In genomic region chr11:77174559-77174958, GRCh38 we compare ENCODE assay signal across 16 cellular contexts. TPM values are rescaled to one million over a fixed set of nuclear protein-coding genes. Genes with fewer than 3 reads are reported as not detected.
A peak's percentile ranks its signal among the peaks of the same experiment; 100 is the strongest.
DNase-seq lines count a peak whose midpoint lies in the region; ATAC-seq and TF ChIP-seq lines count a peak whose summit lies in the region.
"Had no signal": no experiment of that assay in that cellular context is flagged by ENCODE, and none has a peak within 500 bp of the region (broad histone marks: within the 10 kb centered on the region; RNA-seq: fewer than 3 reads in every experiment).

No MANE protein-coding gene starts in this region.

- peak overlapping the region; percentile 70 for H3K27ac Mint-ChIP-seq in endothelial cell (ENCODE audit: unreplicated experiment)
- H3K27ac Mint-ChIP-seq: activated CD8-positive, alpha-beta memory T cell treated with anti-CD3 and anti-CD28 coated beads, Interleukin-2, amount 10 ng/mL, durations not matched to agents 7 days and 5 days had no signal

- no peak overlapping the region for H3K4me3 ChIP-seq in gastroesophageal sphincter
- H3K4me3 ChIP-seq: cardiac muscle cell, HAP-1 had no signal

- peaks cover 9% of the 10 kb centered on the region for H3K27me3 ChIP-seq in gastroesophageal sphincter
- H3K27me3 ChIP-seq: cardiac muscle cell had no signal

- ATAC-seq in left ventricle myocardium superior (no peak), gastroesophageal sphincter (no peak)
- ATAC-seq: activated CD8-positive, alpha-beta memory T cell treated with anti-CD3 and anti-CD28 coated beads, Interleukin-2, amount 10 ng/mL, durations not matched to agents 7 days and 5 days had no signal

- H3K27ac ChIP-seq in gastroesophageal sphincter = no peak overlapping the region
- H3K27ac ChIP-seq: cardiac muscle cell had no signal

- TF ChIP-seq POLR2A in gastroesophageal sphincter (IDR thresholded peaks at IDR 0.05) = no peak

- intact Hi-C loops in left ventricle myocardium superior (cut with micrococcal nuclease) = no loop called here
- intact Hi-C loops in cardiac septum (cut with DNase I) = no loop called here

- peaks cover 12% of the 10 kb centered on the region for H3K36me3 Mint-ChIP-seq in endothelial cell (ENCODE audit: low read depth, unreplicated experiment)
- H3K36me3 Mint-ChIP-seq: activated CD8-positive, alpha-beta memory T cell treated with anti-CD3 and anti-CD28 coated beads, Interleukin-2, amount 10 ng/mL, durations not matched to agents 7 days and 5 days; CD4-positive, alpha-beta memory T cell; IgD-negative memory B cell had no signal

- DNase-seq in left ventricle myocardium superior = peak; percentile 30
- DNase-seq in cardiac septum (ENCODE audit: low spot score) = no peak
- DNase-seq in NCI-H2196 treated with DMSO at 0.1 percent for 48 hours (lab: John Stamatoyannopoulos, UW; ENCODE audit: unreplicated experiment) = peak; percentile 80
- no peak for DNase-seq in endothelial cell (ENCODE audit: low spot score)
- no peak for DNase-seq in NCI-H2107 treated with DMSO at 0.1 percent for 48 hours (lab: John Stamatoyannopoulos, UW; ENCODE audit: unreplicated experiment)
- DNase-seq in mucosa of gallbladder (ENCODE audit: low spot score) = no peak
- no peak for DNase-seq in NCI-H82 (lab: John Stamatoyannopoulos, UW)
- DNase-seq: activated CD4-positive, CD25-positive, alpha-beta regulatory T cell treated with anti-CD3 and anti-CD28 coated beads, Interleukin-2, amount 50 U/mL, for 72 hours; activated CD8-positive, alpha-beta memory T cell treated with anti-CD3 and anti-CD28 coated beads, Interleukin-2, amount 10 ng/mL, durations not matched to agents 7 days and 5 days; CD4-positive, alpha-beta memory T cell; OCI-M1; stimulated activated CD4-positive, alpha-beta T cell treated with anti-CD3 and anti-CD28 coated beads, Interleukin-2, amount 100 ng/mL, for 24 hours had no signal

- no peak for TF ChIP-seq EP300 in gastroesophageal sphincter (IDR thresholded peaks at IDR 0.05)

- peaks cover 10% of the 10 kb centered on the region for H3K27me3 Mint-ChIP-seq in endothelial cell (ENCODE audit: unreplicated experiment)
- H3K27me3 Mint-ChIP-seq: activated CD8-positive, alpha-beta memory T cell treated with anti-CD3 and anti-CD28 coated beads, Interleukin-2, amount 10 ng/mL, durations not matched to agents 7 days and 5 days; CD4-positive, alpha-beta memory T cell had no signal

- H3K9me3 Mint-ChIP-seq in endothelial cell (ENCODE audit: unreplicated experiment) = no peaks in the 10 kb centered on the region
- H3K9me3 Mint-ChIP-seq: IgD-negative memory B cell had no signal

- no peak for TF ChIP-seq CTCF in endothelial cell (IDR thresholded peaks at IDR 0.05; ENCODE audit: unreplicated experiment)
- no peak for TF ChIP-seq CTCF in gastroesophageal sphincter (IDR thresholded peaks at IDR 0.05)

- H3K4me1 ChIP-seq in gastroesophageal sphincter = no peaks in the 10 kb centered on the region

- H3K4me3 Mint-ChIP-seq in endothelial cell (ENCODE audit: unreplicated experiment) = no peak overlapping the region
- H3K4me3 Mint-ChIP-seq: activated CD8-positive, alpha-beta memory T cell treated with anti-CD3 and anti-CD28 coated beads, Interleukin-2, amount 10 ng/mL, durations not matched to agents 7 days and 5 days; CD4-positive, alpha-beta memory T cell; IgD-negative memory B cell had no signal

- H3K36me3 ChIP-seq in gastroesophageal sphincter = no peaks in the 10 kb centered on the region
- H3K36me3 ChIP-seq: cardiac muscle cell, HAP-1 had no signal

- H3K4me1 Mint-ChIP-seq in endothelial cell (ENCODE audit: unreplicated experiment) = peaks cover 73% of the 10 kb centered on the region
- H3K4me1 Mint-ChIP-seq: activated CD8-positive, alpha-beta memory T cell treated with anti-CD3 and anti-CD28 coated beads, Interleukin-2, amount 10 ng/mL, durations not matched to agents 7 days and 5 days; CD4-positive, alpha-beta memory T cell had no signal

- WGBS in gastroesophageal sphincter (ENCODE audit: low coverage in 1 of 2), 2 donors = 93% methylated on average over 8 of the region's 16 CpGs; no CpG with 5 or more reads in 1 of the 2 donors

- no peaks in the 10 kb centered on the region for H3K9me3 ChIP-seq in gastroesophageal sphincter
- H3K9me3 ChIP-seq: HAP-1 had no signal

RNA-seq across cellular contexts. Expression of gene MYO7A, which starts 46.5 kb away (rescaled TPM):
- 4.6 TPM for total RNA-seq in left ventricle myocardium superior
- 3.0 TPM for total RNA-seq in cardiac septum
- total RNA-seq in endothelial cell (ENCODE audit: unreplicated experiment) = 18.3 TPM
- total RNA-seq in mucosa of gallbladder = 21.0 TPM
- total RNA-seq in gastroesophageal sphincter = 10 to 100 TPM in 2 of 4 donors, 1 to 10 TPM in 2; 4.0 to 11.8 (median 8.7) TPM

Comparison
In these comparisons a context has a peak if more than half of its experiments do, and no peak if none do; other contexts are left out.
1. DNase-seq: peak in left ventricle myocardium superior (single experiment) and NCI-H2196 treated with DMSO at 0.1 percent for 48 hours (single experiment); none in cardiac septum (single experiment), endothelial cell (single experiment), NCI-H2107 treated with DMSO at 0.1 percent for 48 hours (single experiment), mucosa of gallbladder (single experiment) and NCI-H82 (single experiment).